ENCODE assay signal across 8 cellular contexts in the genomic region with DNA sequence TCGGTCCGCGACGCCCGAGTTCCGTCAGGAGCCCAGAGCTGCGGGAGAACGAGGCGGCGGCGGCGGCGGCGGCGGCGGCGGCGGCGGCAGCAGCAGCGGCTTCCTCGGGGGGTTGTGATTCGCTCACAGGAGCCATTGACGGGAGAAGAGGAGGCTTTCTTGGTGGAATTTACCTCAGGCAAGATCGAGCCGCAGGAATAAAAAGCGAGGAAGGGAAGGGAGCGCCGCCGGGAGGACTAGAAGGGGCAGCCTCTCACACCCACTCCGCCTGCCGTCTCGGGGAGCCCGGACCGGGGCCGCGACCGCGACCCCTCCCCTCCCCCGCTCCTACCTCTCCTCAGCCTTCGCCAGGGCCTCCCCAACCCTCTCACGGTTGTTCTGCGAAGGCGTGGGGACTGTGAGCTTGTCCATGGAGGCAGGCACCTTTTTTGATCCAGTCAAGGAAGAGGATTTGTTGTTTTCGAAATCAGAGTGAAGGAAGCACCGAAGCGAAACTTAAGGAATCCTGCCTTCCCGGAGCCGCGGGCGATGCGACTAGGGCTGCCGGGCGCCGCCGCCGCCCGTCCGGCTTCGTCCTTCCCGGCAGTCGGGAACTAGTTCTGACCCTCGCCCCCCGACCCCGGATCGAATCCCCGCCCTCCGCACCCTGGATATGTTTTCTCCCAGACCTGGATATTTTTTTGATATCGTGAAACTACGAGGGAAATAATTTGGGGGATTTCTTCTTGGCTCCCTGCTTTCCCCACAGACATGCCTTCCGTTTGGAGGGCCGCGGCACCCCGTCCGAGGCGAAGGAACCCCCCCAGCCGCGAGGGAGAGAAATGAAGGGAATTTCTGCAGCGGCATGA. TPM values are rescaled to one million over a fixed set of nuclear protein-coding genes. Genes with fewer than 3 reads are reported as not detected.
A peak's percentile ranks its signal among the peaks of the same experiment; 100 is the strongest.
DNase-seq lines count a peak whose midpoint lies in the region; ATAC-seq lines count a peak whose summit lies in the region.

No MANE protein-coding gene starts in this region.

- peak overlapping the region; percentile 88 for H3K27ac ChIP-seq in cingulate gyrus (ENCODE audit: low read depth, low read length)

- peak overlapping the region; percentile 85 for H3K4me3 ChIP-seq in Jurkat, Clone E6-1 (ENCODE audit: low read length)

- peak; percentile 15 for ATAC-seq in GM21576 (IDR thresholded peaks at IDR 0.05; ENCODE audit: unreplicated experiment)
- peak; percentile 52 for ATAC-seq in left lobe of liver

- DNase-seq in DMS53 treated with DMSO at 0.1 percent for 48 hours (lab: John Stamatoyannopoulos, UW; ENCODE audit: unreplicated experiment) (peak; percentile 48), left lobe of liver (ENCODE audit: low spot score) (peak; percentile 63), NOMO-1 treated with DMSO at 0.1 percent for 48 hours (lab: John Stamatoyannopoulos, UW; ENCODE audit: unreplicated experiment) (no peak)
- peak; percentile 12 for DNase-seq in Jurkat, Clone E6-1 (ENCODE audit: low read depth, low spot score)
- peak; percentile 52 for DNase-seq in activated CD4-positive, CD25-positive, alpha-beta regulatory T cell treated with anti-CD3 and anti-CD28 coated beads, Interleukin-2, amount 50 U/mL, for 72 hours
- peak; percentile 6 for DNase-seq in stimulated activated CD4-positive, alpha-beta T cell treated with anti-CD3 and anti-CD28 coated beads, Interleukin-2, amount 100 ng/mL, for 4 hours (ENCODE audit: low read depth)

RNA-seq across cellular contexts. Expression of a gene that starts 0.6 kb away (rescaled TPM):
- polyA plus RNA-seq in Jurkat, Clone E6-1 (2012; ENCODE audit: insufficient read depth, insufficient read length), result 3.2 TPM
- total RNA-seq in left lobe of liver, result 15.0 TPM
